In genomic region chr22:42269407-42270177, GRCh38 we compare ENCODE assay signal across 8 cellular contexts. TPM values are rescaled to one million over a fixed set of nuclear protein-coding genes. Genes with fewer than 3 reads are reported as not detected.
DNase-seq lines count a peak whose midpoint lies in the region; ATAC-seq and TF ChIP-seq lines count a peak whose summit lies in the region.

No MANE protein-coding gene starts in this region.

- H3K9me3 Mint-ChIP-seq in brain: no peaks in the 10 kb centered on the region

- peaks cover 2% of the 10 kb centered on the region for H3K27me3 Mint-ChIP-seq in brain

- peaks cover 56% of the 10 kb centered on the region for H3K79me2 ChIP-seq in Karpas-422 (ENCODE audit: low read length)

- H3K9me2 ChIP-seq in Karpas-422 (replicated peaks; ENCODE audit: insufficient read depth, low read length): no peaks in the 10 kb centered on the region

- peaks cover 68% of the 10 kb centered on the region for H3K4me1 Mint-ChIP-seq in brain

- peaks cover 44% of the 10 kb centered on the region for H4K20me1 ChIP-seq in Karpas-422 (ENCODE audit: insufficient read depth, low read depth, low read length)

- H2AFZ ChIP-seq in Karpas-422 (ENCODE audit: low read length): no peak overlapping the region

- H3K27ac ChIP-seq in Karpas-422 (ENCODE audit: low read length): peak overlapping the region; percentile 87

- H3K4me3 Mint-ChIP-seq in brain: peak overlapping the region; percentile 92 to 97 (median 96)

- no peaks in the 10 kb centered on the region for H3K9me3 ChIP-seq in Karpas-422 (ENCODE audit: low read length)

- ATAC-seq in GM21786 (IDR thresholded peaks at IDR 0.05; ENCODE audit: unreplicated experiment): peak; percentile 49
- no peak for ATAC-seq in HG03469 (IDR thresholded peaks at IDR 0.05; ENCODE audit: unreplicated experiment)

- peak; percentile 41 for TF ChIP-seq CTCF in GM06990 (IDR thresholded peaks at IDR 0.05; ENCODE audit: insufficient read depth, low read length, poor library complexity, severe bottlenecking)
- TF ChIP-seq CTCF in brain (conservative IDR thresholded peaks at IDR 0.05): peak in 1 of 2 experiments; percentile 13

- H3K27me3 ChIP-seq in GM06990 (replicated peaks; ENCODE audit: control insufficient read depth, insufficient read depth, low read length): no peaks in the 10 kb centered on the region
- no peaks in the 10 kb centered on the region for H3K27me3 ChIP-seq in Karpas-422 (ENCODE audit: low read length)

- peak overlapping the region; percentile 100 for H3K9ac ChIP-seq in Karpas-422 (ENCODE audit: low read length)

- peak overlapping the region; percentile 31 to 92 (median 87) for H3K27ac Mint-ChIP-seq in brain

- DNase-seq in GM06990 (ENCODE audit: extremely low read depth, insufficient read length): peak; percentile 79
- DNase-seq in Karpas-422: peak; percentile 91
- peak; percentile 16 for DNase-seq in T1000 (lab: John Stamatoyannopoulos, UW)
- peak; percentile 91 for DNase-seq in islet precursor cell
- peak; percentile 23 to 26 for DNase-seq in stimulated activated CD4-positive, alpha-beta T cell treated with anti-CD3 and anti-CD28 coated beads, Interleukin-1b, Interleukin-23, amount 100 ng/mL, for 1 hour (ENCODE audit: low read depth in 2 of 2)

- H3K36me3 Mint-ChIP-seq in brain: peaks cover 3% of the 10 kb centered on the region

- H3K36me3 ChIP-seq in GM06990 (ENCODE audit: control insufficient read depth, insufficient read depth, low read length) (no peaks in the 10 kb centered on the region), Karpas-422 (ENCODE audit: insufficient read depth, low read length) (no peaks in the 10 kb centered on the region)

- H3K4me3 ChIP-seq in GM06990 (replicated peaks; ENCODE audit: low read depth, low read length) (peak overlapping the region; percentile 91), Karpas-422 (ENCODE audit: low read length) (peak overlapping the region; percentile 100)

- peak overlapping the region; percentile 79 for H3K4me2 ChIP-seq in Karpas-422 (ENCODE audit: low read depth, low read length, poor library complexity, severe bottlenecking)

- H3K4me1 ChIP-seq in Karpas-422 (ENCODE audit: low read length): peaks cover 42% of the 10 kb centered on the region

RNA-seq across cellular contexts. Expression of gene TCF20, which starts 0.9 kb away (rescaled TPM):
- total RNA-seq in Karpas-422 (2014; rRNA removed; shearing (Covaris generic); ENCODE audit: low replicate concordance): 38.1 and 60.1 TPM in 2 replicates
- polyA plus RNA-seq in brain (ENCODE audit: insufficient read depth, low read depth, low replicate concordance): 19.3 TPM

Comparison
In these comparisons a context has a peak if more than half of its experiments do, and no peak if none do; other contexts are left out.
1. DNase-seq: peak in every context shown above with its lines; median percentile 91 in Karpas-422; 91 in islet precursor cell; 79 in GM06990; 24 in stimulated activated CD4-positive, alpha-beta T cell treated with anti-CD3 and anti-CD28 coated beads, Interleukin-1b, Interleukin-23, amount 100 ng/mL, for 1 hour; 16 in T1000.